Comparison of ENCODE assay signal across 18 cellular contexts in the genomic region with DNA sequence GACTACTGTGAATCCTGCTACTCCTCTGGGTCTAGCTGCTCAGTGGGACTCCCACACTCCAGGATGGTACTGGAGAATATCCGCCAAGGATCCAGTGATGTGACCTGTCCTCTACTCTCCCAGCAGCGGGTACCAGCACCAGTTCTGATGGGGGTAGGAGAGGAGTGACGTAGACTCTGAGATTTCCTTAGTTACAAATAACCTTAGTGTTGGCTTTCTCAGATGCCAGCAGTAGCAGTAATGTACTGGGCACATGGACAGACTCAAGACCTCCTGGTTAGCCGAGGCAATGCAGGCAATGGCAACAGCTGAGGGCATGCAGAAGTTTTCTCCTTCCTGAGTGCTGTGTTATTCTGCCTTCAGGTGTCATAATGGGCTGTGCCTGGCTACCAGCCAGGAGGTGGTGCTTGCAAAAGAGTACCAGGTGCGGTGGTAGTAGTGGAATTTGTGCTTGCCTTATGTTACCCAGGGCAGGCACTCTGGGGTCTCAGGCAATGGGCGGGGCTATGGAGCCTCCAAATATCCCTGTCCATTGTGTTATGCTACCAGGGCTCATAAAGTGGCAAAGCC.
DNase-seq lines count a peak whose midpoint lies in the region; ATAC-seq and TF ChIP-seq lines count a peak whose summit lies in the region.
"Had no signal": no experiment of that assay in that cellular context is flagged by ENCODE, and none has a peak within 500 bp of the region (broad histone marks: within the 10 kb centered on the region; RNA-seq: fewer than 3 reads in every experiment).

No MANE protein-coding gene starts in this region.

- peaks cover 25% of the 10 kb centered on the region for H3K4me1 ChIP-seq in body of pancreas

- H3K4me3 ChIP-seq in body of pancreas = no peak overlapping the region

- TF ChIP-seq CTCF in body of pancreas (IDR thresholded peaks at IDR 0.05) = peak in 1 of 7 experiments; percentile 14

- no peaks in the 10 kb centered on the region for H3K36me3 ChIP-seq in body of pancreas (replicated peaks in 1 of 2; ENCODE audit: insufficient read depth in 1 of 2, low read depth in 2 of 2)

- H3K27ac ChIP-seq in body of pancreas = peak overlapping the region; percentile 50 to 58 (median 52)

- intact Hi-C loops in body of pancreas (cut with DNase I) = no loop called here

- peak; percentile 9 for DNase-seq in DMS79 (lab: John Stamatoyannopoulos, UW)
- DNase-seq in NCI-H2029 treated with DMSO at 0.1 percent for 48 hours (lab: John Stamatoyannopoulos, UW) = peak; percentile 10
- peak; percentile 80 to 93 (median 86) for DNase-seq in body of pancreas
- peak; percentile 61 for DNase-seq in mucosa of gallbladder (ENCODE audit: low spot score)
- no peak for DNase-seq in stimulated activated CD4-positive, alpha-beta T cell treated with anti-CD3 and anti-CD28 coated beads, Interleukin-1b, Interleukin-23, amount 100 ng/mL, for 48 hours
- DNase-seq in pons (ENCODE audit: low spot score) = no peak
- DNase-seq in T-helper 1 cell = no peak
- DNase-seq: activated CD4-positive, alpha-beta T cell treated with anti-CD3 and anti-CD28 coated beads, Interleukin-2, amount 50 U/mL, for 1 hour; activated CD8-positive, alpha-beta memory T cell treated with anti-CD3 and anti-CD28 coated beads, Interleukin-2, amount 50 U/mL, for 48 hours; activated gamma-delta T cell; central memory CD4-positive, alpha-beta T cell; DND-41; effector CD4-positive, alpha-beta T cell; left cardiac atrium; NCI-H1092; NCI-H446 treated with DMSO at 0.1 percent for 48 hours; SHP77 had no signal

- H3K9me3 ChIP-seq in body of pancreas = no peaks in the 10 kb centered on the region

- 62 to 63% methylated on average over 6 of the region's 6 CpGs for WGBS in body of pancreas, 2 donors

- ATAC-seq in body of pancreas (peak; percentile 87), HG03139 (IDR thresholded peaks at IDR 0.05; ENCODE audit: unreplicated experiment) (no peak)
- ATAC-seq: left cardiac atrium had no signal

- H3K27me3 ChIP-seq in body of pancreas = no peaks in the 10 kb centered on the region

- TF ChIP-seq POLR2A in body of pancreas (IDR thresholded peaks at IDR 0.05) = no peak

Comparison
In these comparisons a context has a peak if more than half of its experiments do, and no peak if none do; other contexts are left out.
1. DNase-seq: peak in DMS79 (single experiment), NCI-H2029 treated with DMSO at 0.1 percent for 48 hours (single experiment), body of pancreas (4 of 4) and mucosa of gallbladder (single experiment); none in stimulated activated CD4-positive, alpha-beta T cell treated with anti-CD3 and anti-CD28 coated beads, Interleukin-1b, Interleukin-23, amount 100 ng/mL, for 48 hours (single experiment), pons (single experiment) and T-helper 1 cell (0 of 5).